Comparison of ENCODE assay signal across 23 cellular contexts in genomic region chr18:36328385-36328858, GRCh38. TPM values are rescaled to one million over a fixed set of nuclear protein-coding genes. Genes with fewer than 3 reads are reported as not detected.
DNase-seq lines count a peak whose midpoint lies in the region; ATAC-seq and TF ChIP-seq lines count a peak whose summit lies in the region.
"Had no signal": no experiment of that assay in that cellular context is flagged by ENCODE, and none has a peak within 500 bp of the region (broad histone marks: within the 10 kb centered on the region; RNA-seq: fewer than 3 reads in every experiment).

No MANE protein-coding gene starts in this region.

- DNase-seq in GM12865 (ENCODE audit: low read depth) = peak; percentile 77
- DNase-seq in RPMI7951 (ENCODE audit: low read depth) = peak; percentile 83
- no peak for DNase-seq in mesenchymal stem cell
- DNase-seq in SW480 (ENCODE audit: low spot score) = no peak
- DNase-seq in activated CD4-positive, alpha-beta T cell treated with anti-CD3 and anti-CD28 coated beads for 4 hours = no peak
- DNase-seq in mucosa of descending colon = no peak
- DNase-seq: activated T-cell treated with anti-CD3 and anti-CD28 coated beads, Interleukin-2, amount 50 U/mL, for 1 hour; Calu3; colonic mucosa; EL; IMR-90; NCI-H1417; NCI-H2081 treated with DMSO at 0.1 percent for 48 hours; NCI-H82; OCI-M1; posterior cingulate gyrus; SHP77 treated with DMSO at 0.1 percent for 48 hours had no signal

- H4K91ac ChIP-seq in mesenchymal stem cell (ENCODE audit: low read length) = no peak overlapping the region

- no peak overlapping the region for H3K14ac ChIP-seq in mesenchymal stem cell (ENCODE audit: low read length in 2 of 2)

- WGBS in mesenchymal stem cell = 91% methylated on average over 3 of the region's 3 CpGs

- no peak for TF ChIP-seq CTCF in GM12865 (IDR thresholded peaks at IDR 0.05; ENCODE audit: insufficient read depth, low read depth, low read length, missing control alignments)
- no peak for TF ChIP-seq CTCF in mucosa of descending colon (IDR thresholded peaks at IDR 0.05)

- no peak overlapping the region for H2BK120ac ChIP-seq in mesenchymal stem cell (ENCODE audit: low read depth, low read length)

- H3K4me2 ChIP-seq in mesenchymal stem cell (ENCODE audit: low read length, poor library complexity, severe bottlenecking) = no peak overlapping the region

- intact Hi-C loops in mucosa of descending colon (cut with DNase I, micrococcal nuclease) = no loop called here

- H2BK5ac ChIP-seq in mesenchymal stem cell (ENCODE audit: low read depth, low read length, poor library complexity, severe bottlenecking) = no peak overlapping the region

- no peak overlapping the region for H3K18ac ChIP-seq in mesenchymal stem cell (ENCODE audit: low read depth in 1 of 2, low read length in 2 of 2)

- no peak overlapping the region for H3K23ac ChIP-seq in mesenchymal stem cell (ENCODE audit: low read length in 2 of 2)

- no peak overlapping the region for H2BK15ac ChIP-seq in mesenchymal stem cell (ENCODE audit: low read depth, poor library complexity, severe bottlenecking)

- H2AK5ac ChIP-seq in mesenchymal stem cell (ENCODE audit: low read length, severe bottlenecking) = peak overlapping the region; percentile 40

- no peak overlapping the region for H3K9ac ChIP-seq in mesenchymal stem cell (ENCODE audit: low read length)

- no peak overlapping the region for H2AFZ ChIP-seq in mesenchymal stem cell (ENCODE audit: low read depth, low read length)

- H3K4ac ChIP-seq in mesenchymal stem cell (ENCODE audit: low read depth in 1 of 2, low read length in 2 of 2) = no peak overlapping the region

- no peak overlapping the region for H3K27ac ChIP-seq in mesenchymal stem cell (ENCODE audit: low read length, poor library complexity, severe bottlenecking)
- H3K27ac ChIP-seq: C4-2B, colonic mucosa had no signal

- ATAC-seq in GM19463 (IDR thresholded peaks at IDR 0.05; ENCODE audit: unreplicated experiment) (peak; percentile 63), mucosa of descending colon (no peak), HG03025 (IDR thresholded peaks at IDR 0.05; ENCODE audit: low FRiP score, unreplicated experiment) (no peak)
- ATAC-seq: activated CD4-positive, CD25-positive, alpha-beta regulatory T cell treated with anti-CD3 and anti-CD28 coated beads, Interleukin-2, amount 50 U/mL, for 24 hours; natural killer cell treated with Interleukin-12 subunit alpha and Interleukin-12 subunit beta and Interleukin-15 and Interleukin-18, amount 100 ng/mL, for 72 hours had no signal

- H4K8ac ChIP-seq in mesenchymal stem cell (ENCODE audit: low read length) = no peak overlapping the region

- H3K4me1 ChIP-seq in mesenchymal stem cell (ENCODE audit: control insufficient read depth, insufficient read depth, low read depth, low read length) (peaks cover 26% of the 10 kb centered on the region), mucosa of descending colon (ENCODE audit: low read depth) (peaks cover 9% of the 10 kb centered on the region)
- H3K4me1 ChIP-seq: colonic mucosa had no signal

- H2BK12ac ChIP-seq in mesenchymal stem cell (ENCODE audit: low read length in 2 of 2) = no peak overlapping the region

- no peaks in the 10 kb centered on the region for H3K27me3 ChIP-seq in mesenchymal stem cell (ENCODE audit: control insufficient read depth in 1 of 2, insufficient read depth in 1 of 2, low read length in 2 of 2)
- H3K27me3 ChIP-seq: adrenal gland, colonic mucosa had no signal

- H3K4me3 ChIP-seq in GM12865 (ENCODE audit: low read depth, low read length) (no peak overlapping the region), mesenchymal stem cell (ENCODE audit: insufficient read depth in 1 of 2, low read depth in 1 of 2, low read length in 2 of 2) (no peak overlapping the region), mucosa of descending colon (no peak overlapping the region)
- H3K4me3 ChIP-seq: adrenal gland, colonic mucosa had no signal

- H3K36me3 ChIP-seq in mesenchymal stem cell (ENCODE audit: control insufficient read depth in 1 of 2, insufficient read depth in 2 of 2, low read depth in 1 of 2, low read length in 2 of 2) (peaks cover 0 to 3% of the 10 kb centered on the region in 2 experiments), mucosa of descending colon (ENCODE audit: low read depth) (no peaks in the 10 kb centered on the region)
- H3K36me3 ChIP-seq: adrenal gland, colonic mucosa had no signal

- H3K9me3 ChIP-seq in mesenchymal stem cell (ENCODE audit: control insufficient read depth, low read length) (no peaks in the 10 kb centered on the region), mucosa of descending colon (no peaks in the 10 kb centered on the region)
- H3K9me3 ChIP-seq: adrenal gland, colonic mucosa had no signal

- H3K79me1 ChIP-seq in mesenchymal stem cell (replicated peaks; ENCODE audit: low read length, poor library complexity, severe bottlenecking) = peaks cover 48% of the 10 kb centered on the region

RNA-seq across cellular contexts. Expression of gene FHOD3, which starts 30.9 kb away (rescaled TPM):
- 13.7 and 15.1 TPM in 2 replicates for total RNA-seq in RPMI7951 (2014; rRNA removed; shearing (Covaris generic))
- polyA plus RNA-seq in mesenchymal stem cell (2013, experiment 1 of 2) = 0.23 TPM
- 0.23 TPM for polyA plus RNA-seq in mesenchymal stem cell (2013, experiment 2 of 2)
- total RNA-seq in mucosa of descending colon = 10 to 100 TPM in 1 of 3 donors, 1 to 10 TPM in 2; 2.7 to 14.4 (median 4.0) TPM
- total RNA-seq: natural killer cell treated with Interleukin-12 subunit alpha and Interleukin-12 subunit beta and Interleukin-15 and Interleukin-18, amount 100 ng/mL, for 72 hours had no signal

Comparison
In these comparisons a context has a peak if more than half of its experiments do, and no peak if none do; other contexts are left out.
1. DNase-seq: peak in GM12865 (single experiment) and RPMI7951 (single experiment); none in mesenchymal stem cell (single experiment), SW480 (single experiment), activated CD4-positive, alpha-beta T cell treated with anti-CD3 and anti-CD28 coated beads for 4 hours (0 of 2) and mucosa of descending colon (0 of 3).